Comparison of ENCODE assay signal across 13 cellular contexts in genomic region chr12:45660330-45660729, GRCh38.
DNase-seq lines count a peak whose midpoint lies in the region; ATAC-seq, FAIRE-seq and TF ChIP-seq lines count a peak whose summit lies in the region.
"Had no signal": no experiment of that assay in that cellular context is flagged by ENCODE, and none has a peak within 500 bp of the region (broad histone marks: within the 10 kb centered on the region; RNA-seq: fewer than 3 reads in every experiment).

No MANE protein-coding gene starts in this region.

- H3F3A ChIP-seq in PC-3 (ENCODE audit: low read length, unreplicated experiment), result no peaks in the 10 kb centered on the region

- H3K36me3 ChIP-seq in PC-3 (ENCODE audit: low read depth, low read length) (no peaks in the 10 kb centered on the region), endothelial cell of umbilical vein (ENCODE audit: control insufficient read depth in 2 of 2, extremely low read depth in 1 of 2, insufficient read depth in 2 of 2, low read length in 2 of 2) (no peaks in the 10 kb centered on the region)
- no peaks in the 10 kb centered on the region for H3K36me3 ChIP-seq in naive thymus-derived CD4-positive, alpha-beta T cell (ENCODE audit: control insufficient read depth in 2 of 3, insufficient read depth in 3 of 3, low read length in 3 of 3)
- H3K36me3 ChIP-seq: HAP-1 had no signal

- H3K79me2 ChIP-seq in PC-3 (ENCODE audit: low read length) (no peaks in the 10 kb centered on the region), endothelial cell of umbilical vein (ENCODE audit: control insufficient read depth, insufficient read depth, low read length) (no peaks in the 10 kb centered on the region)

- FAIRE-seq in endothelial cell of umbilical vein (lab: Jason Lieb, UNC), result peak; percentile 89

- CTCF ChIA-PET in PC-3 (lab: Charles Lee) (no interaction called here), endothelial cell of umbilical vein (lab: Charles Lee) (interaction anchor here (0.8 to 1.6 kb wide), 2 partner anchors 14 to 117 kb away, joined by 3 to 4 read pairs; no protein-coding TSS in a partner anchor)
- CTCF ChIA-PET in naive thymus-derived CD4-positive, alpha-beta T cell (lab: Charles Lee), result interaction anchor here (0.9 kb wide), 1 partner anchor 10 kb away, joined by 3 read pairs; no protein-coding TSS in a partner anchor

- no peak for TF ChIP-seq CTCF in PC-3 (conservative IDR thresholded peaks at IDR 0.05; ENCODE audit: low read depth, low read length)
- TF ChIP-seq CTCF in endothelial cell of umbilical vein (IDR thresholded peaks at IDR 0.05; ENCODE audit: extremely low read depth in 1 of 2, insufficient read depth in 1 of 2, low read depth in 1 of 2, low read length in 2 of 2), result no peak

- H3K4me2 ChIP-seq in PC-3 (ENCODE audit: low read length) (no peak overlapping the region), endothelial cell of umbilical vein (ENCODE audit: insufficient read depth, low read length) (no peak overlapping the region)

- peaks cover 0 to 13% (median 0%) of the 10 kb centered on the region in 11 donors for H3K9me3 Mint-ChIP-seq in naive thymus-derived CD4-positive, alpha-beta T cell

- DNase-seq in H4 (ENCODE audit: low spot score), result peak; percentile 75
- peak; percentile 91 for DNase-seq in PC-3
- DNase-seq in endothelial cell of umbilical vein (ENCODE audit: low read depth, low spot score), result peak; percentile 39
- no peak for DNase-seq in naive thymus-derived CD4-positive, alpha-beta T cell
- no peak for DNase-seq in superior temporal gyrus (ENCODE audit: extremely low spot score)
- DNase-seq in pons (ENCODE audit: low spot score), result no peak
- DNase-seq in NCI-H187 (lab: John Stamatoyannopoulos, UW), result no peak
- DNase-seq: activated CD4-positive, CD25-positive, alpha-beta regulatory T cell treated with anti-CD3 and anti-CD28 coated beads, Interleukin-2, amount 50 U/mL, for 72 hours; activated naive CD4-positive, alpha-beta T cell treated with Interleukin-2 at 50 U/mL for 16 hours; NCI-H2081; stimulated activated naive CD8-positive, alpha-beta T cell treated with anti-CD3 and anti-CD28 coated beads, Interleukin-15, amount 100 ng/mL, for 72 hours had no signal

- H3K9me3 ChIP-seq in PC-3 (ENCODE audit: low read length), result no peaks in the 10 kb centered on the region
- H3K9me3 ChIP-seq in endothelial cell of umbilical vein (replicated peaks; ENCODE audit: control insufficient read depth, insufficient read depth, low read length), result no peaks in the 10 kb centered on the region
- no peaks in the 10 kb centered on the region for H3K9me3 ChIP-seq in naive thymus-derived CD4-positive, alpha-beta T cell (ENCODE audit: control insufficient read depth in 2 of 3, low read length in 3 of 3)
- H3K9me3 ChIP-seq: HAP-1 had no signal

- dilution Hi-C loops in endothelial cell of umbilical vein (cut with MboI; ENCODE audit: extremely low pct_ligation_motif_present, low sequenced_read_pairs), result no loop called here

- H3K9ac ChIP-seq in PC-3 (ENCODE audit: low read length), result no peak overlapping the region
- H3K9ac ChIP-seq in endothelial cell of umbilical vein (replicated peaks; ENCODE audit: extremely low read depth, insufficient read depth, low read length), result no peak overlapping the region

- BruUV-seq in PC-3 (replicated peaks; lab: Mats Ljungman, UMichigan) (no TSS peak), endothelial cell of umbilical vein (replicated peaks; lab: Mats Ljungman, UMichigan) (no TSS peak)

- no peak overlapping the region for H3K4me3 ChIP-seq in PC-3 (ENCODE audit: low read length)
- H3K4me3 ChIP-seq in endothelial cell of umbilical vein (replicated peaks in 1 of 3; ENCODE audit: insufficient read depth in 1 of 3, low read depth in 1 of 3, low read length in 3 of 3), result no peak overlapping the region
- no peak overlapping the region for H3K4me3 ChIP-seq in naive thymus-derived CD4-positive, alpha-beta T cell (ENCODE audit: low read length)
- H3K4me3 ChIP-seq: HAP-1 had no signal

- peaks cover 0 to 71% (median 4%) of the 10 kb centered on the region in 5 donors for H3K27me3 Mint-ChIP-seq in naive thymus-derived CD4-positive, alpha-beta T cell

- H3K36me3 Mint-ChIP-seq in naive thymus-derived CD4-positive, alpha-beta T cell, result peaks cover 0 to 19% (median 4%) of the 10 kb centered on the region in 5 donors

- TF ChIP-seq POLR2A in endothelial cell of umbilical vein (IDR thresholded peaks at IDR 0.05; ENCODE audit: low read depth, low read length), result no peak

- no peaks in the 10 kb centered on the region for H3K9me2 ChIP-seq in PC-3 (replicated peaks; ENCODE audit: low read length)

- H3K27ac ChIP-seq in PC-3 (ENCODE audit: low read length) (no peak overlapping the region), endothelial cell of umbilical vein (ENCODE audit: insufficient read depth, low read depth, low read length) (no peak overlapping the region)
- no peak overlapping the region for H3K27ac ChIP-seq in naive thymus-derived CD4-positive, alpha-beta T cell (ENCODE audit: low read depth, low read length)

- intact Hi-C loops in PC-3 (cut with micrococcal nuclease) (no loop called here), endothelial cell of umbilical vein (cut with micrococcal nuclease) (no loop called here)
- intact Hi-C loops in naive thymus-derived CD4-positive, alpha-beta T cell (cut with micrococcal nuclease), result no loop called here

- H3K4me1 ChIP-seq in PC-3 (ENCODE audit: insufficient read depth, low read length), result no peaks in the 10 kb centered on the region
- no peaks in the 10 kb centered on the region for H3K4me1 ChIP-seq in endothelial cell of umbilical vein (ENCODE audit: control insufficient read depth, extremely low read depth, insufficient read depth, low read length)
- peaks cover 0 to 4% of the 10 kb centered on the region in 2 donors for H3K4me1 ChIP-seq in naive thymus-derived CD4-positive, alpha-beta T cell (ENCODE audit: control insufficient read depth in 2 of 2, insufficient read depth in 2 of 2, low read length in 2 of 2)
- H3K4me1 ChIP-seq: HAP-1 had no signal

- POLR2A ChIA-PET in PC-3 (lab: Charles Lee; ENCODE audit: unreplicated experiment), result no interaction called here
- POLR2A ChIA-PET in endothelial cell of umbilical vein (lab: Charles Lee), result no interaction called here
- POLR2A ChIA-PET in naive thymus-derived CD4-positive, alpha-beta T cell (lab: Charles Lee), result no interaction called here

- H3K9me1 ChIP-seq in endothelial cell of umbilical vein (replicated peaks; ENCODE audit: control insufficient read depth, extremely low read depth, insufficient read depth, low read length), result no peaks in the 10 kb centered on the region

- no peak overlapping the region for H3K4me3 Mint-ChIP-seq in naive thymus-derived CD4-positive, alpha-beta T cell
- H3K4me3 Mint-ChIP-seq: stimulated activated naive CD8-positive, alpha-beta T cell treated with anti-CD3 and anti-CD28 coated beads, Interleukin-15, amount 100 ng/mL, for 72 hours had no signal

- no peak overlapping the region for H3K27ac Mint-ChIP-seq in naive thymus-derived CD4-positive, alpha-beta T cell
- H3K27ac Mint-ChIP-seq: stimulated activated naive CD8-positive, alpha-beta T cell treated with anti-CD3 and anti-CD28 coated beads, Interleukin-15, amount 100 ng/mL, for 72 hours had no signal

- ATAC-seq in PC-3 (peak; percentile 97), GM18511 (IDR thresholded peaks at IDR 0.05; ENCODE audit: unreplicated experiment) (no peak)
- ATAC-seq in naive thymus-derived CD4-positive, alpha-beta T cell, result peak; percentile 56
- ATAC-seq: stimulated activated naive CD8-positive, alpha-beta T cell treated with anti-CD3 and anti-CD28 coated beads, Interleukin-15, amount 100 ng/mL, for 72 hours had no signal

- no peaks in the 10 kb centered on the region for H3K27me3 ChIP-seq in PC-3 (ENCODE audit: low read length)
- H3K27me3 ChIP-seq in endothelial cell of umbilical vein (ENCODE audit: control insufficient read depth in 2 of 2, insufficient read depth in 2 of 2, low read length in 2 of 2), result peaks cover 6 to 12% of the 10 kb centered on the region in 2 experiments
- H3K27me3 ChIP-seq in naive thymus-derived CD4-positive, alpha-beta T cell (ENCODE audit: control insufficient read depth in 2 of 2, insufficient read depth in 2 of 2, low read length in 2 of 2), result no peaks in the 10 kb centered on the region

- H2AFZ ChIP-seq in PC-3 (ENCODE audit: low read length) (no peak overlapping the region), endothelial cell of umbilical vein (ENCODE audit: low read depth, low read length) (no peak overlapping the region)

- H3K4me1 Mint-ChIP-seq in naive thymus-derived CD4-positive, alpha-beta T cell, result peaks cover 0 to 35% (median 3%) of the 10 kb centered on the region in 7 donors

- H4K20me1 ChIP-seq in PC-3 (ENCODE audit: low read length), result no peaks in the 10 kb centered on the region
- no peaks in the 10 kb centered on the region for H4K20me1 ChIP-seq in endothelial cell of umbilical vein (replicated peaks; ENCODE audit: control insufficient read depth, extremely low read depth, insufficient read depth, low read length)

TF ChIP-seq in endothelial cell of umbilical vein, 7 proteins besides CTCF, POLR2A, EP300 and RAD21:
- TF ChIP-seq JUN (IDR thresholded peaks at IDR 0.05; ENCODE audit: borderline replicate concordance, insufficient read depth, insufficient read length, low read depth), result peak; percentile 49
- no peak for TF ChIP-seq MAX (IDR thresholded peaks at IDR 0.05; ENCODE audit: insufficient read depth, insufficient read length)

Comparison
In these comparisons a context has a peak if more than half of its experiments do, and no peak if none do; other contexts are left out.
1. DNase-seq: peak in H4 (single experiment), PC-3 (single experiment) and endothelial cell of umbilical vein (single experiment); none in naive thymus-derived CD4-positive, alpha-beta T cell (0 of 9), superior temporal gyrus (single experiment), pons (single experiment) and NCI-H187 (0 of 2).